32 cellular contexts compared by ENCODE assay signal in the genomic region with DNA sequence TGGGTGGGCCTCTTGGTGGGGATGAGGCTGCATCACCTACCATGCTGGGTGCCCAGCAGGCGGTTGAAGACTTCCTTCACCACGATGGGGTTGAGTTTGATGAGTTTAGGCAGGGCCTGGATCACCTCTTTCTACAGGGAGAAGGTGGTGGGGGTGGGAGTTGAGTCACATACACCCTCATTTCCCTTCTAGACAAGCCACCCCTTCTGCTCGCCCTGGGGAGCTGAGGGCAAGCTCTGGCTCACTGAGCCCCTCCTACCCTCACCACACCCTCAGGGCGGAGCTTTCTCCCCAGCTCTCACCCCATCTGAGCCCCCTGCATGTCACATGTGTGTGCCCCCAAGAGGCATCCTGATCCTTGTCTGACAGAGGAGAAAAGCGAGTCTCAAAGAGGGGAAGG. TPM values are rescaled to one million over a fixed set of nuclear protein-coding genes. Genes with fewer than 3 reads are reported as not detected.
"Had no signal": no experiment of that assay in that cellular context is flagged by ENCODE, and none has a peak within 500 bp of the region (broad histone marks: within the 10 kb centered on the region; RNA-seq: fewer than 3 reads in every experiment).

No MANE protein-coding gene starts in this region.

- H3K27me3 Mint-ChIP-seq: activated B cell treated with CpG ODN at 0.5 μM for 24 hours; activated CD8-positive, alpha-beta T cell treated with anti-CD3 and anti-CD28 coated beads for 36 hours; activated naive CD8-positive, alpha-beta T cell; activated T-helper 17 cell treated with anti-CD3 and anti-CD28 coated beads, Interleukin-2, amount 50 U/mL, for 72 hours had no signal

- H3K4me3 ChIP-seq: esophagus squamous epithelium, heart left ventricle had no signal

- H3K4me3 Mint-ChIP-seq: activated B cell treated with CpG ODN at 0.5 μM for 24 hours; activated CD8-positive, alpha-beta T cell treated with anti-CD3 and anti-CD28 coated beads for 36 hours; activated naive CD8-positive, alpha-beta T cell; activated T-cell treated with anti-CD3 and anti-CD28 coated beads, Interleukin-2, amount 50 U/mL, for 4 hours; activated T-helper 17 cell treated with anti-CD3 and anti-CD28 coated beads, Interleukin-2, amount 50 U/mL, for 72 hours; T-helper 1 cell treated with Interleukin-12 subunit alpha and Interleukin-12 subunit beta and Interleukin-4 antibody, amounts not matched to agents 30 μg/mL and 1 μg/mL, for 36 hours; T-helper 2 cell treated with Interferon-gamma antibody and Interleukin-4, amounts not matched to agents 5 μg/mL and 100 μg/mL, for 36 hours had no signal

- H3K4me1 Mint-ChIP-seq: activated B cell treated with CpG ODN at 0.5 μM for 24 hours; activated T-helper 17 cell treated with anti-CD3 and anti-CD28 coated beads, Interleukin-2, amount 50 U/mL, for 72 hours had no signal

- H3K27ac ChIP-seq: brain microvascular endothelial cell, epithelial cell of prostate, esophagus squamous epithelium, heart left ventricle, WERI-Rb-1 had no signal

- H3K27me3 ChIP-seq: brain microvascular endothelial cell, esophagus squamous epithelium, heart left ventricle had no signal

- H3K9me3 Mint-ChIP-seq: activated B cell treated with CpG ODN at 0.5 μM for 24 hours; activated CD8-positive, alpha-beta T cell treated with anti-CD3 and anti-CD28 coated beads for 36 hours; activated T-cell treated with anti-CD3 and anti-CD28 coated beads, Interleukin-2, amount 50 U/mL, for 4 hours; activated T-helper 17 cell treated with anti-CD3 and anti-CD28 coated beads, Interleukin-2, amount 50 U/mL, for 72 hours; T-helper 1 cell treated with Interleukin-12 subunit alpha and Interleukin-12 subunit beta and Interleukin-4 antibody, amounts not matched to agents 30 μg/mL and 1 μg/mL, for 36 hours; T-helper 2 cell treated with Interferon-gamma antibody and Interleukin-4, amounts not matched to agents 5 μg/mL and 100 μg/mL, for 36 hours had no signal

- ATAC-seq: activated CD4-positive, CD25-positive, alpha-beta regulatory T cell treated with anti-CD3 and anti-CD28 coated beads, Interleukin-2, amount 50 U/mL, for 24 hours; activated CD8-positive, alpha-beta T cell treated with anti-CD3 and anti-CD28 coated beads for 36 hours; activated T-cell treated with anti-CD3 and anti-CD28 coated beads, Interleukin-2, amount 50 U/mL, for 4 hours; activated T-helper 17 cell treated with anti-CD3 and anti-CD28 coated beads, Interleukin-2, amount 50 U/mL, for 72 hours; heart left ventricle had no signal

- DNase-seq: activated B cell treated with CpG ODN at 0.5 μM for 24 hours; activated CD4-positive, alpha-beta T cell treated with anti-CD3 and anti-CD28 coated beads for 48 hours; activated CD4-positive, alpha-beta T cell treated with anti-CD3 and anti-CD28 coated beads, Interleukin-2, amount 50 U/mL, for 1 hour; activated CD4-positive, alpha-beta T cell treated with anti-CD3 and anti-CD28 coated beads, Interleukin-2, amount 50 U/mL, for 48 hours; activated CD8-positive, alpha-beta memory T cell treated with anti-CD3 and anti-CD28 coated beads for 24 hours; activated CD8-positive, alpha-beta T cell treated with anti-CD3 and anti-CD28 coated beads for 36 hours; activated effector memory CD4-positive, alpha-beta T cell treated with Interleukin-2 at 50 U/mL for 16 hours; activated gamma-delta T cell treated with Interleukin-2 at 50 U/mL for 16 hours; activated naive CD4-positive, alpha-beta T cell treated with anti-CD3 and anti-CD28 coated beads, Interleukin-2, amount 50 U/mL, for 16 hours; activated naive CD4-positive, alpha-beta T cell treated with Interleukin-2 at 50 U/mL for 16 hours; activated T-cell treated with anti-CD3 and anti-CD28 coated beads, Interleukin-2, amount 50 U/mL, for 4 hours; amniotic stem cell; anterior cingulate cortex; brain microvascular endothelial cell; cortex of kidney; dermis blood vessel endothelial cell; effector CD8-positive, alpha-beta T cell; esophagus squamous epithelium; T1000; WERI-Rb-1 had no signal

- H3K27ac Mint-ChIP-seq: activated B cell treated with CpG ODN at 0.5 μM for 24 hours; activated CD8-positive, alpha-beta T cell treated with anti-CD3 and anti-CD28 coated beads for 36 hours; activated naive CD8-positive, alpha-beta T cell; activated T-helper 17 cell treated with anti-CD3 and anti-CD28 coated beads, Interleukin-2, amount 50 U/mL, for 72 hours; T-helper 1 cell treated with Interleukin-12 subunit alpha and Interleukin-12 subunit beta and Interleukin-4 antibody, amounts not matched to agents 30 μg/mL and 1 μg/mL, for 36 hours; T-helper 2 cell treated with Interferon-gamma antibody and Interleukin-4, amounts not matched to agents 5 μg/mL and 100 μg/mL, for 36 hours had no signal

- H3K9me3 ChIP-seq: esophagus squamous epithelium, heart left ventricle had no signal

RNA-seq across cellular contexts. Expression of a gene that starts 7.6 kb away (rescaled TPM):
- total RNA-seq: frontal cortex, heart left ventricle had no signal
- polyA plus RNA-seq: fibroblast of lung, heart left ventricle had no signal

RNA-seq across cellular contexts. Expression of a gene that starts 41.4 kb away (rescaled TPM):
- total RNA-seq: activated B cell treated with CpG ODN at 0.5 μM for 24 hours, chondrocyte, dermis blood vessel endothelial cell, endothelial cell of umbilical vein, fibroblast of lung, fibroblast of villous mesenchyme, frontal cortex, heart left ventricle had no signal
- polyA plus RNA-seq: fibroblast of lung had no signal
